10 cellular contexts compared by ENCODE assay signal in genomic region chr1:94863919-94864318, GRCh38. TPM values are rescaled to one million over a fixed set of nuclear protein-coding genes. Genes with fewer than 3 reads are reported as not detected.
DNase-seq lines count a peak whose midpoint lies in the region; ATAC-seq and TF ChIP-seq lines count a peak whose summit lies in the region.
"Had no signal": no experiment of that assay in that cellular context is flagged by ENCODE, and none has a peak within 500 bp of the region (broad histone marks: within the 10 kb centered on the region; RNA-seq: fewer than 3 reads in every experiment).

No MANE protein-coding gene starts in this region.

- H3K27me3 Mint-ChIP-seq in neural crest cell (ENCODE audit: low read depth) = no peaks in the 10 kb centered on the region

- H3K4me1 Mint-ChIP-seq in neural crest cell = peaks cover 45% of the 10 kb centered on the region
- H3K4me1 Mint-ChIP-seq: CD4-positive, CD25-positive, alpha-beta regulatory T cell had no signal

- H3K36me3 Mint-ChIP-seq in neural crest cell (ENCODE audit: low read depth) = no peaks in the 10 kb centered on the region
- H3K36me3 Mint-ChIP-seq: activated naive CD4-positive, alpha-beta T cell treated with anti-CD3 and anti-CD28 coated beads, Interleukin-2, amount 50 U/mL, for 72 hours; CD4-positive, CD25-positive, alpha-beta regulatory T cell had no signal

- CTCF ChIA-PET in AG04450 (lab: Charles Lee) = interaction anchor here (0.5 to 5.5 kb wide), 4 partner anchors 9 to 484 kb away, joined by 3 to 45 read pairs (median 12); no protein-coding TSS in a partner anchor
- CTCF ChIA-PET in Panc1 (lab: Charles Lee) = no interaction called here

- H3K4me3 ChIP-seq in AG04450 (ENCODE audit: low read depth, low read length) = no peak overlapping the region
- H3K4me3 ChIP-seq in Panc1 (ENCODE audit: low read depth in 2 of 2, low read length in 2 of 2) = no peak overlapping the region
- no peak overlapping the region for H3K4me3 ChIP-seq in fibroblast of mammary gland (ENCODE audit: control insufficient read depth, low read depth, low read length)

- DNase-seq in AG04450 (ENCODE audit: low read depth, low spot score) = peak; percentile 46
- DNase-seq in Panc1 (ENCODE audit: low read depth, low spot score) = peak; percentile 38
- peak; percentile 89 for DNase-seq in fibroblast of mammary gland (ENCODE audit: low read depth)
- DNase-seq in neural crest cell (ENCODE audit: low read depth, low spot score) = no peak
- DNase-seq in DMS79 (lab: John Stamatoyannopoulos, UW) = no peak
- DNase-seq in DMS 273 (lab: John Stamatoyannopoulos, UW; ENCODE audit: unreplicated experiment) = no peak
- no peak for DNase-seq in stimulated activated CD4-positive, alpha-beta T cell treated with anti-CD3 and anti-CD28 coated beads, Interleukin-4, amount 100 ng/mL, for 1 hour
- DNase-seq: CD4-positive, CD25-positive, alpha-beta regulatory T cell had no signal

- H3K4me3 Mint-ChIP-seq in neural crest cell = no peak overlapping the region
- H3K4me3 Mint-ChIP-seq: CD4-positive, CD25-positive, alpha-beta regulatory T cell had no signal

- POLR2A ChIA-PET in AG04450 (lab: Yijun Ruan, JAX) = interaction anchor here (1.1 to 3.7 kb wide), 5 partner anchors 10 to 61 kb away, joined by 3 to 18 read pairs (median 5); no protein-coding TSS in a partner anchor
- POLR2A ChIA-PET in Panc1 (lab: Charles Lee) = interaction anchor here (0.5 kb wide), 1 partner anchor 192 kb away, joined by 3 read pairs; no protein-coding TSS in a partner anchor

- H3K27me3 ChIP-seq in AG04450 (ENCODE audit: control insufficient read depth, insufficient read depth, low read length) = no peaks in the 10 kb centered on the region
- H3K27me3 ChIP-seq in Panc1 (ENCODE audit: control insufficient read depth, insufficient read depth, low read length) = no peaks in the 10 kb centered on the region

- H3K27ac Mint-ChIP-seq in neural crest cell (ENCODE audit: unreplicated experiment) = peak overlapping the region; percentile 72
- H3K27ac Mint-ChIP-seq: activated naive CD4-positive, alpha-beta T cell treated with anti-CD3 and anti-CD28 coated beads, Interleukin-2, amount 50 U/mL, for 72 hours; CD4-positive, CD25-positive, alpha-beta regulatory T cell had no signal

- H3K9me3 ChIP-seq in AG04450 (ENCODE audit: control insufficient read depth, insufficient read depth, low read length) (no peaks in the 10 kb centered on the region), Panc1 (ENCODE audit: control insufficient read depth, insufficient read depth, low read depth, low read length) (no peaks in the 10 kb centered on the region)

- TF ChIP-seq CTCF in AG04450 (IDR thresholded peaks at IDR 0.05; ENCODE audit: low read depth, low read length) (no peak), Panc1 (IDR thresholded peaks at IDR 0.05) (no peak), fibroblast of mammary gland (conservative IDR thresholded peaks at IDR 0.05; ENCODE audit: control insufficient read depth, insufficient read depth, low read depth, low read length) (no peak), neural crest cell (conservative IDR thresholded peaks at IDR 0.05) (no peak)

- peak; percentile 88 for ATAC-seq in Panc1
- no peak for ATAC-seq in GM21528 (IDR thresholded peaks at IDR 0.05; ENCODE audit: low FRiP score, unreplicated experiment)

- in situ Hi-C loops in Panc1 (cut with HindIII; ENCODE audit: low pct_unique_long_range_greater_than_20kb, low sequenced_read_pairs) = no loop called here

- no peaks in the 10 kb centered on the region for H3K9me3 Mint-ChIP-seq in neural crest cell
- H3K9me3 Mint-ChIP-seq: activated naive CD4-positive, alpha-beta T cell treated with anti-CD3 and anti-CD28 coated beads, Interleukin-2, amount 50 U/mL, for 72 hours had no signal

- no TSS peak for BruUV-seq in Panc1 (replicated peaks; lab: Mats Ljungman, UMichigan)

- intact Hi-C loops in Panc1 (cut with micrococcal nuclease; ENCODE audit: unreplicated experiment) = loop anchor here (10.0 kb wide), 1 partner anchor 61 kb away; the partner anchor contains the start of gene CNN3

- no peaks in the 10 kb centered on the region for H3K36me3 ChIP-seq in Panc1 (ENCODE audit: control insufficient read depth, insufficient read depth, low read length)

- peaks cover 14% of the 10 kb centered on the region for H3K4me1 ChIP-seq in Panc1 (ENCODE audit: control insufficient read depth, insufficient read depth, low read length)

- peak overlapping the region; percentile 90 for H3K27ac ChIP-seq in AG04450 (ENCODE audit: low read depth, low read length)
- 0 out of 2 replicates have a peak overlapping the region, but pooled peaks have one; percentile 23 for H3K27ac ChIP-seq in Panc1 (ENCODE audit: low read length)

RNA-seq across cellular contexts. Expression of gene SLC44A3, which starts 43.8 kb away (rescaled TPM):
- polyA plus RNA-seq in AG04450 (2011; rRNA removed) = 3.2 and 3.4 TPM in 2 replicates
- 2.6 and 3.3 TPM in 2 replicates for polyA minus RNA-seq in AG04450 (2011; rRNA and poly(A)+ RNA removed)
- total RNA-seq in Panc1 (2021; ENCODE audit: unreplicated experiment) = 1.3 TPM
- 0.44 TPM for polyA plus RNA-seq in Panc1 (2012; ENCODE audit: insufficient read length)
- 0.64 and 0.77 TPM in 2 replicates for total RNA-seq in neural crest cell
- total RNA-seq: activated naive CD4-positive, alpha-beta T cell treated with anti-CD3 and anti-CD28 coated beads, Interleukin-2, amount 50 U/mL, for 72 hours; CD4-positive, CD25-positive, alpha-beta regulatory T cell had no signal
- polyA plus RNA-seq: CD4-positive, CD25-positive, alpha-beta regulatory T cell had no signal

Comparison
In these comparisons a context has a peak if more than half of its experiments do, and no peak if none do; other contexts are left out.
1. DNase-seq: peak in AG04450 (single experiment), Panc1 (single experiment) and fibroblast of mammary gland (single experiment); none in neural crest cell (single experiment), DMS79 (single experiment), DMS 273 (single experiment) and stimulated activated CD4-positive, alpha-beta T cell treated with anti-CD3 and anti-CD28 coated beads, Interleukin-4, amount 100 ng/mL, for 1 hour (single experiment).